ENCODE assay signal across 8 cellular contexts in genomic region chr11:7442588-7443215, GRCh38. TPM values are rescaled to one million over a fixed set of nuclear protein-coding genes. Genes with fewer than 3 reads are reported as not detected.
DNase-seq lines count a peak whose midpoint lies in the region; ATAC-seq, FAIRE-seq and TF ChIP-seq lines count a peak whose summit lies in the region.

No MANE protein-coding gene starts in this region.

- DNase-seq in Ammon's horn (ENCODE audit: low spot score), result peak; percentile 83
- DNase-seq in NCI-H526 treated with DMSO at 0.1 percent for 48 hours (lab: John Stamatoyannopoulos, UW), result peak; percentile 21
- DNase-seq in activated CD8-positive, alpha-beta memory T cell treated with anti-CD3 and anti-CD28 coated beads for 24 hours, result peak; percentile 86
- peak; percentile 63 for DNase-seq in endothelial cell of umbilical vein (ENCODE audit: low read depth, low spot score)
- DNase-seq in myocyte (ENCODE audit: low read depth), result peak; percentile 67
- DNase-seq in stimulated activated CD8-positive, alpha-beta memory T cell treated with anti-CD3 and anti-CD28 coated beads, Interleukin-7, amount 100 ng/mL, for 1 hour (ENCODE audit: low read depth in 2 of 2), result peak; percentile 19 to 52

- H3K4me2 ChIP-seq in endothelial cell of umbilical vein (ENCODE audit: insufficient read depth, low read length), result no peak overlapping the region

- intact Hi-C loops in endothelial cell of umbilical vein (cut with micrococcal nuclease), result loop anchor here (1.0 to 10.0 kb wide), 7 partner anchors 89 to 630 kb away; no protein-coding TSS in a partner anchor

- H3K9ac ChIP-seq in endothelial cell of umbilical vein (replicated peaks; ENCODE audit: extremely low read depth, insufficient read depth, low read length), result no peak overlapping the region

- peak; percentile 78 to 80 for TF ChIP-seq CTCF in endothelial cell of umbilical vein (IDR thresholded peaks at IDR 0.05; ENCODE audit: extremely low read depth in 1 of 2, insufficient read depth in 1 of 2, low read depth in 1 of 2, low read length in 2 of 2)

- no peak for TF ChIP-seq POLR2A in endothelial cell of umbilical vein (IDR thresholded peaks at IDR 0.05; ENCODE audit: low read depth, low read length)

- no peaks in the 10 kb centered on the region for H3K9me3 ChIP-seq in endothelial cell of umbilical vein (replicated peaks; ENCODE audit: control insufficient read depth, insufficient read depth, low read length)

- peaks cover 2 to 11% of the 10 kb centered on the region in 2 experiments for H3K27me3 ChIP-seq in endothelial cell of umbilical vein (ENCODE audit: control insufficient read depth in 2 of 2, insufficient read depth in 2 of 2, low read length in 2 of 2)

- H3K4me1 ChIP-seq in endothelial cell of umbilical vein (ENCODE audit: control insufficient read depth, extremely low read depth, insufficient read depth, low read length), result no peaks in the 10 kb centered on the region

- H4K20me1 ChIP-seq in endothelial cell of umbilical vein (replicated peaks; ENCODE audit: control insufficient read depth, extremely low read depth, insufficient read depth, low read length), result no peaks in the 10 kb centered on the region

- peak; percentile 67 for FAIRE-seq in endothelial cell of umbilical vein (lab: Jason Lieb, UNC)

- ATAC-seq in GM18858 (IDR thresholded peaks at IDR 0.05; ENCODE audit: unreplicated experiment) (peak; percentile 84), HG03045 (IDR thresholded peaks at IDR 0.05; ENCODE audit: unreplicated experiment) (peak; percentile 83)

- H3K27ac ChIP-seq in endothelial cell of umbilical vein (ENCODE audit: insufficient read depth, low read depth, low read length), result no peak overlapping the region

- CTCF ChIA-PET in endothelial cell of umbilical vein (lab: Charles Lee), result interaction anchor here (0.6 to 4.8 kb wide), 34 partner anchors 9 to 688 kb away, joined by 3 to 104 read pairs (median 5); no protein-coding TSS in a partner anchor

- H3K4me3 ChIP-seq in endothelial cell of umbilical vein (replicated peaks in 1 of 3; ENCODE audit: insufficient read depth in 1 of 3, low read depth in 1 of 3, low read length in 3 of 3), result no peak overlapping the region

- dilution Hi-C loops in endothelial cell of umbilical vein (cut with MboI; ENCODE audit: extremely low pct_ligation_motif_present, low sequenced_read_pairs), result no loop called here

- no TSS peak for BruUV-seq in endothelial cell of umbilical vein (replicated peaks; lab: Mats Ljungman, UMichigan)

- no peaks in the 10 kb centered on the region for H3K79me2 ChIP-seq in endothelial cell of umbilical vein (ENCODE audit: control insufficient read depth, insufficient read depth, low read length)

- POLR2A ChIA-PET in endothelial cell of umbilical vein (lab: Charles Lee), result no interaction called here

- no peaks in the 10 kb centered on the region for H3K36me3 ChIP-seq in endothelial cell of umbilical vein (ENCODE audit: control insufficient read depth in 2 of 2, extremely low read depth in 1 of 2, insufficient read depth in 2 of 2, low read length in 2 of 2)

- no peak overlapping the region for H2AFZ ChIP-seq in endothelial cell of umbilical vein (ENCODE audit: low read depth, low read length)

- no peaks in the 10 kb centered on the region for H3K9me1 ChIP-seq in endothelial cell of umbilical vein (replicated peaks; ENCODE audit: control insufficient read depth, extremely low read depth, insufficient read depth, low read length)

TF ChIP-seq in endothelial cell of umbilical vein, 7 proteins besides CTCF, POLR2A, EP300 and RAD21:
- TF ChIP-seq MYC (IDR thresholded peaks at IDR 0.05; ENCODE audit: low read depth, low read length) (no peak), GATA2 (IDR thresholded peaks at IDR 0.05; ENCODE audit: insufficient read depth, insufficient read length, low read depth, low read length) (no peak), EZH2 (IDR thresholded peaks at IDR 0.05; ENCODE audit: borderline replicate concordance, low read depth, low read length, severe bottlenecking) (no peak), POLR2AphosphoS5 (IDR thresholded peaks at IDR 0.05; ENCODE audit: insufficient read depth, low read depth, low read length) (no peak), FOS (IDR thresholded peaks at IDR 0.05; ENCODE audit: borderline replicate concordance, insufficient read depth, low read length) (no peak), MAX (IDR thresholded peaks at IDR 0.05; ENCODE audit: insufficient read depth, insufficient read length) (no peak), JUN (IDR thresholded peaks at IDR 0.05; ENCODE audit: borderline replicate concordance, insufficient read depth, insufficient read length, low read depth) (no peak)

RNA-seq across cellular contexts. Expression of gene OLFML1, which starts 42.6 kb away (rescaled TPM):
- total RNA-seq in endothelial cell of umbilical vein, result not detected in 2 replicates
- polyA plus RNA-seq in endothelial cell of umbilical vein, result not detected in 2 replicates
- not detected in 2 replicates for polyA plus RNA-seq in endothelial cell of umbilical vein (2011; cell fraction: cytosol; rRNA removed)
- polyA plus RNA-seq in endothelial cell of umbilical vein (2011; cell fraction: nucleus; rRNA removed), result not detected in 2 replicates
- not detected in 2 replicates for polyA plus RNA-seq in endothelial cell of umbilical vein (2012)
- not detected in 2 replicates for polyA minus RNA-seq in endothelial cell of umbilical vein
- 0.61 TPM for polyA minus RNA-seq in endothelial cell of umbilical vein (2011; cell fraction: cytosol; rRNA and poly(A)+ RNA removed)
- not detected in 2 replicates for polyA minus RNA-seq in endothelial cell of umbilical vein (2011; cell fraction: nucleus; rRNA and poly(A)+ RNA removed)
- total RNA-seq in myocyte, result not detected in 2 replicates
- 0.14 TPM for polyA plus RNA-seq in myocyte (2012)

Comparison
In these comparisons a context has a peak if more than half of its experiments do, and no peak if none do; other contexts are left out.
1. DNase-seq: peak in every context shown above with its lines; median percentile 86 in activated CD8-positive, alpha-beta memory T cell treated with anti-CD3 and anti-CD28 coated beads for 24 hours; 83 in Ammon's horn; 67 in myocyte; 63 in endothelial cell of umbilical vein; 36 in stimulated activated CD8-positive, alpha-beta memory T cell treated with anti-CD3 and anti-CD28 coated beads, Interleukin-7, amount 100 ng/mL, for 1 hour; 21 in NCI-H526 treated with DMSO at 0.1 percent for 48 hours.